ENCODE assay signal across 8 cellular contexts in the genomic region with DNA sequence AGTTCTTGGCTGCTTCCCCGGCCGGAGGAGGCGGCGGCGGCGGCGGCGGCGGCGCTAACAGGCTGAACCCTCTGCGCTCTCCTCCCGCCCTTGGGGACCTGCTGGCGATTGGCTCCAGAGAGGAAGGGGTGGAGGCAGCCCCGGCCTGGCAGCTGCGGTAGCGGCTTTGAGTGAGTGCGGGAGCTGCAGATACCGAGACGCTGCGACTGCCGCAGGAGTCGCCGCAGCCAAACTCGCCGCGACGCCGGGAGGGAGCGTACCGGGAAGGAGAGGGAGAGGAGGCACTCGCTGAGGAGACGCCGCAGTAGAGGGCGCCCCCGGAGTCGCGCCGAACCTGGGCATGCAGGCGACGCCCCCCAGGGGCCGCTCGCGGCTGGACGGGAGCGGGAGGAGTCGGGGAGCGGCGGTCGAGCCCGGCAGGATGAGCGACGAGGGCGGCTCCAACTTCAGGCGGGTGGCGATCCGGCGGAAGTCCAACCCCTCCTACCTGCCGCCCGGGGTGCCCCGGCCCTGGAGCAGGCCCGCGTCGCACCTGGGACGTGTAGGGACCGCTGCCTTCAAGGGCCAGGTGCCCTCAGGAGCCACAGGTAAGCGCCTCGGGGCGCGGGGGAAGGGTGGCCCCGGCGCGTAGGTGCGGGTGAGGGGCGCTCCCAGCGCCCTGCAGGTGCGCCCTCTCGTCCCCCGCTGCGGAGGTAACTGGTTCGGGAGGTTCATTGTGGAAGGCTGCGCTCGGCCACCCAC. TPM values are rescaled to one million over a fixed set of nuclear protein-coding genes. Genes with fewer than 3 reads are reported as not detected.
DNase-seq lines count a peak whose midpoint lies in the region; ATAC-seq and TF ChIP-seq lines count a peak whose summit lies in the region.

TSS of gene FGD4 (plus strand) at position 186 of the 741 bp plus-strand sequence.

- peak within 1 kb of the TSS; percentile 75 to 87 (median 82) for H3K4me3 ChIP-seq in esophagus muscularis mucosa

- WGBS in esophagus muscularis mucosa = under 1% methylated on average over 38 of the region's 82 CpGs

- TF ChIP-seq EP300 in esophagus muscularis mucosa (IDR thresholded peaks at IDR 0.05) = no peak

- no peaks in the 10 kb centered on the region for H3K27me3 ChIP-seq in esophagus muscularis mucosa

- peak; percentile 24 to 47 (median 39) for TF ChIP-seq CTCF in esophagus muscularis mucosa (IDR thresholded peaks at IDR 0.05)

- H3K9me3 Mint-ChIP-seq in stimulated activated naive CD8-positive, alpha-beta T cell treated with anti-CD3 and anti-CD28 coated beads, Interleukin-15, Interleukin-2, amounts not matched to agents 100 ng/mL and 50 ng/mL, for 24 hours = no peaks in the 10 kb centered on the region

- no peak within 1 kb of the TSS for H3K27ac Mint-ChIP-seq in stimulated activated naive CD8-positive, alpha-beta T cell treated with anti-CD3 and anti-CD28 coated beads, Interleukin-15, Interleukin-2, amounts not matched to agents 100 ng/mL and 50 ng/mL, for 24 hours

- peaks cover 5 to 25% (median 21%) of the 10 kb centered on the region in 4 donors for H3K4me1 ChIP-seq in esophagus muscularis mucosa

- TF ChIP-seq POLR2A in esophagus muscularis mucosa (IDR thresholded peaks at IDR 0.05; ENCODE audit: low read depth) = peak; percentile 22

- peaks cover 3% of the 10 kb centered on the region for H3K4me1 Mint-ChIP-seq in stimulated activated naive CD8-positive, alpha-beta T cell treated with anti-CD3 and anti-CD28 coated beads, Interleukin-15, Interleukin-2, amounts not matched to agents 100 ng/mL and 50 ng/mL, for 24 hours (ENCODE audit: low read depth)

- intact Hi-C loops in esophagus muscularis mucosa (cut with DNase I) = loop anchor here (5.0 kb wide), 1 partner anchor 53 kb away; no protein-coding TSS in a partner anchor

- no peaks in the 10 kb centered on the region for H3K36me3 Mint-ChIP-seq in stimulated activated naive CD8-positive, alpha-beta T cell treated with anti-CD3 and anti-CD28 coated beads, Interleukin-15, Interleukin-2, amounts not matched to agents 100 ng/mL and 50 ng/mL, for 24 hours (ENCODE audit: low read depth)

- peak; percentile 65 for DNase-seq in DMS 273 treated with DMSO at 0.1 percent for 48 hours (lab: John Stamatoyannopoulos, UW)
- DNase-seq in HS-27A (ENCODE audit: low read depth) = peak; percentile 85
- peak; percentile 94 for DNase-seq in NCI-H774 (lab: John Stamatoyannopoulos, UW)
- peak; percentile 52 for DNase-seq in activated T-cell treated with anti-CD3 and anti-CD28 coated beads for 48 hours (ENCODE audit: low read depth)
- peak; percentile 93 for DNase-seq in esophagus muscularis mucosa (ENCODE audit: extremely low spot score)
- DNase-seq in mucosa of gallbladder (ENCODE audit: low spot score) = peak; percentile 90

- peak within 1 kb of the TSS; percentile 87 for H3K4me3 Mint-ChIP-seq in stimulated activated naive CD8-positive, alpha-beta T cell treated with anti-CD3 and anti-CD28 coated beads, Interleukin-15, Interleukin-2, amounts not matched to agents 100 ng/mL and 50 ng/mL, for 24 hours

- H3K9me3 ChIP-seq in esophagus muscularis mucosa = no peaks in the 10 kb centered on the region

- peak; percentile 84 for ATAC-seq in GM21390 (IDR thresholded peaks at IDR 0.05; ENCODE audit: unreplicated experiment)

- H3K36me3 ChIP-seq in esophagus muscularis mucosa = no peaks in the 10 kb centered on the region

- peaks cover 40% of the 10 kb centered on the region for H3K27me3 Mint-ChIP-seq in stimulated activated naive CD8-positive, alpha-beta T cell treated with anti-CD3 and anti-CD28 coated beads, Interleukin-15, Interleukin-2, amounts not matched to agents 100 ng/mL and 50 ng/mL, for 24 hours

- H3K27ac ChIP-seq in esophagus muscularis mucosa (replicated peaks in 1 of 4) = peak within 1 kb of the TSS; percentile 74 to 84 (median 78)

RNA-seq across cellular contexts. Expression of gene FGD4, which starts in this region (rescaled TPM):
- total RNA-seq in esophagus muscularis mucosa (10 to 100 TPM; 21.4 to 33.0 (median 26.9) TPM), mucosa of gallbladder (75.6 TPM)

Comparison
In these comparisons a context has a peak if more than half of its experiments do, and no peak if none do; other contexts are left out.
1. Peak in every context shown above with its lines: DNase-seq, ATAC-seq, H3K4me3 ChIP-seq and H3K27ac ChIP-seq.